24 cellular contexts compared by ENCODE assay signal in genomic region chr10:29259498-29259897, GRCh38. TPM values are rescaled to one million over a fixed set of nuclear protein-coding genes. Genes with fewer than 3 reads are reported as not detected.
DNase-seq lines count a peak whose midpoint lies in the region; ATAC-seq, FAIRE-seq and TF ChIP-seq lines count a peak whose summit lies in the region.
"Had no signal": no experiment of that assay in that cellular context is flagged by ENCODE, and none has a peak within 500 bp of the region (broad histone marks: within the 10 kb centered on the region; RNA-seq: fewer than 3 reads in every experiment).

No MANE protein-coding gene starts in this region.

- FAIRE-seq in K562 (lab: Jason Lieb, UNC) = no peak
- no peak for FAIRE-seq in pancreas (lab: Jason Lieb, UNC)
- FAIRE-seq: A549, GM12891, GM18507 had no signal

- intact Hi-C loops in K562 (cut with micrococcal nuclease) = no loop called here
- intact Hi-C loops in pancreas (cut with DNase I) = no loop called here

- CTCF ChIA-PET in HEK293 (lab: Yijun Ruan, JAX) = interaction anchor here (0.7 kb wide), 1 partner anchor 149 kb away, joined by 3 read pairs; no protein-coding TSS in a partner anchor
- CTCF ChIA-PET in K562 (lab: Yijun Ruan, JAX; ENCODE audit: low intra/inter-chr PET ratio) = no interaction called here

- TF ChIP-seq CTCF in HEK293 (tag by site-specific recombination; IDR thresholded peaks at IDR 0.05) (no peak), K562 (IDR thresholded peaks at IDR 0.05 in 2 of 3, conservative IDR thresholded peaks at IDR 0.05 in 1 of 3; ENCODE audit: insufficient read depth in 2 of 3, low read depth in 1 of 3, low read length in 3 of 3) (no peak), mesothelial cell of epicardium (IDR thresholded peaks at IDR 0.05; ENCODE audit: unreplicated experiment) (no peak), pancreas (IDR thresholded peaks at IDR 0.05) (no peak)

- H2AFZ ChIP-seq in K562 (ENCODE audit: low read depth, low read length) = no peak overlapping the region

- H3K36me3 Mint-ChIP-seq in mesothelial cell of epicardium = no peaks in the 10 kb centered on the region
- H3K36me3 Mint-ChIP-seq: CD4-positive, alpha-beta memory T cell had no signal

- H3K4me3 ChIP-seq in HEK293 (ENCODE audit: low read depth, low read length) (no peak overlapping the region), K562 (no peak overlapping the region), pancreas (no peak overlapping the region)
- H3K4me3 ChIP-seq: A549 had no signal

- POLR2A ChIA-PET in HEK293 (lab: Yijun Ruan, JAX) (no interaction called here), K562 (lab: Yijun Ruan, JAX) (interaction anchor here (0.7 kb wide), 1 partner anchor 22 kb away, joined by 3 read pairs; no protein-coding TSS in a partner anchor)

- BruUV-seq in K562 (replicated peaks; lab: Mats Ljungman, UMichigan) = no TSS peak

- in situ Hi-C loops in K562 (cut with MboI) = no loop called here

- H3K4me3 Mint-ChIP-seq in mesothelial cell of epicardium = no peak overlapping the region
- H3K4me3 Mint-ChIP-seq: CD4-positive, alpha-beta memory T cell had no signal

- no peaks in the 10 kb centered on the region for H3K9me1 ChIP-seq in K562 (ENCODE audit: control insufficient read depth, insufficient read depth, low read length)

- no peaks in the 10 kb centered on the region for H3K79me2 ChIP-seq in K562 (ENCODE audit: control insufficient read depth, insufficient read depth, low read length)

- H3K9me3 Mint-ChIP-seq in mesothelial cell of epicardium = no peaks in the 10 kb centered on the region

- peaks cover 50% of the 10 kb centered on the region for H3K4me1 Mint-ChIP-seq in mesothelial cell of epicardium
- H3K4me1 Mint-ChIP-seq: CD4-positive, alpha-beta memory T cell had no signal

- no peak overlapping the region for H3K9ac ChIP-seq in K562 (ENCODE audit: insufficient read depth in 1 of 2, low read depth in 2 of 2, low read length in 2 of 2)

- TF ChIP-seq RAD21 in K562 (CRISPR knock-in tag; conservative IDR thresholded peaks at IDR 0.05 in 1 of 2, IDR thresholded peaks at IDR 0.05 in 1 of 2) = no peak

- H3K27me3 ChIP-seq in K562 (ENCODE audit: control insufficient read depth in 2 of 2, insufficient read depth in 2 of 2, low read length in 2 of 2) = peaks cover 0 to 18% of the 10 kb centered on the region in 2 experiments; a peak in 3 of 5 replicates
- H3K27me3 ChIP-seq in pancreas = no peaks in the 10 kb centered on the region

- TF ChIP-seq POLR2A in K562 (conservative IDR thresholded peaks at IDR 0.05) = no peak

- peaks cover 31% of the 10 kb centered on the region for H3K4me1 ChIP-seq in HEK293 (ENCODE audit: control insufficient read depth, insufficient read depth, low read length)
- peaks cover 5 to 19% of the 10 kb centered on the region in 2 experiments; a peak in 4 of 5 replicates for H3K4me1 ChIP-seq in K562 (replicated peaks in 1 of 2; ENCODE audit: control insufficient read depth in 2 of 2, insufficient read depth in 2 of 2, low read length in 2 of 2)
- H3K4me1 ChIP-seq in pancreas = no peaks in the 10 kb centered on the region

- DNase-seq in K562 (ENCODE audit: extremely low read depth in 1 of 4, low spot score in 3 of 4) = no peak
- no peak for DNase-seq in mesothelial cell of epicardium (ENCODE audit: low spot score in 2 of 2, unreplicated experiment in 2 of 2)
- DNase-seq in AG08396 (ENCODE audit: low spot score) = no peak
- no peak for DNase-seq in pancreas
- no peak for DNase-seq in NCI-H774 (lab: John Stamatoyannopoulos, UW)
- DNase-seq: 8988T; ACHN; C1 segment of cervical spinal cord; Calu3; CD4-positive, alpha-beta memory T cell; COR-L47; DMS53; DMS79 treated with DMSO at 0.1 percent for 48 hours; GF-D8; GOT3; H7; HCEC 1CT had no signal

- H3K36me3 ChIP-seq in HEK293 (ENCODE audit: control insufficient read depth in 2 of 2, insufficient read depth in 1 of 2, low read length in 2 of 2) (no peaks in the 10 kb centered on the region), K562 (ENCODE audit: control insufficient read depth, insufficient read depth, low read length) (no peaks in the 10 kb centered on the region), pancreas (no peaks in the 10 kb centered on the region)

- H3K4me2 ChIP-seq in K562 (ENCODE audit: insufficient read depth, low read length) = no peak overlapping the region
- H3K4me2 ChIP-seq: A549 had no signal

- H3K27ac ChIP-seq in HEK293 (ENCODE audit: extremely low read depth, low read depth, low read length) = no peak overlapping the region
- no peak overlapping the region for H3K27ac ChIP-seq in K562 (ENCODE audit: extremely low read depth, low read depth, low read length)
- H3K27ac ChIP-seq in pancreas = no peak overlapping the region
- H3K27ac ChIP-seq: A549 had no signal

- 8% methylated on average over 2 of the region's 2 CpGs for whole genome bisulfite sequencing in K562 (ENCODE audit: insufficient coverage, low coverage, missing lambda C conversion rate)
- 71 to 90% methylated on average over 2 of the region's 2 CpGs for WGBS in pancreas, 2 donors

- H3K27ac Mint-ChIP-seq in mesothelial cell of epicardium = peak overlapping the region; percentile 82
- H3K27ac Mint-ChIP-seq: CD4-positive, alpha-beta memory T cell had no signal

- H3K27me3 Mint-ChIP-seq in mesothelial cell of epicardium (ENCODE audit: low read depth) = no peaks in the 10 kb centered on the region

- no peaks in the 10 kb centered on the region for H4K20me1 ChIP-seq in K562 (replicated peaks; ENCODE audit: control insufficient read depth, insufficient read depth, low read length)

- no peak for TF ChIP-seq EP300 in K562 (IDR thresholded peaks at IDR 0.05; ENCODE audit: low read length)

- H3K9me3 ChIP-seq in HEK293 (ENCODE audit: control insufficient read depth, insufficient read depth, low read depth, low read length) = no peaks in the 10 kb centered on the region
- H3K9me3 ChIP-seq in K562 (replicated peaks; ENCODE audit: control insufficient read depth, insufficient read depth, low read depth, low read length) = no peaks in the 10 kb centered on the region
- no peaks in the 10 kb centered on the region for H3K9me3 ChIP-seq in pancreas
- H3K9me3 ChIP-seq: A549 had no signal

- ATAC-seq in K562 (no peak), pancreas (no peak)
- ATAC-seq: A549 had no signal

TF ChIP-seq in HEK293, 187 proteins besides CTCF, POLR2A, EP300 and RAD21 (continues in another document):
- TF ChIP-seq ZBTB8A (tag by site-specific recombination; IDR thresholded peaks at IDR 0.05) (no peak), TRIM28 (IDR thresholded peaks at IDR 0.05; ENCODE audit: borderline replicate concordance, low read length) (0 out of 2 replicates have a peak, but pooled peaks have one; percentile 30), ZNF580 (tag by site-specific recombination; IDR thresholded peaks at IDR 0.05) (peak; percentile 67; the same call in 1 of the 2 replicates), SETDB1 (IDR thresholded peaks at IDR 0.05; ENCODE audit: insufficient read length, low read length) (peak; percentile 58)

TF ChIP-seq in K562, 482 proteins besides CTCF, POLR2A, EP300 and RAD21:
- TF ChIP-seq ARHGAP35 (IDR thresholded peaks at IDR 0.05; ENCODE audit: partially characterized antibody) (no peak), RBM25 (IDR thresholded peaks at IDR 0.05; ENCODE audit: low read depth, low read length, severe bottlenecking) (peak; percentile 92)

RNA-seq across cellular contexts. Expression of gene LYZL1, which starts 29.4 kb away (rescaled TPM):
- not detected in 2 replicates for total RNA-seq in K562 (2011; cell fraction: chromatin; rRNA removed; ENCODE audit: low replicate concordance)
- total RNA-seq in K562 (2011; cell fraction: nucleolus; rRNA removed) = not detected in 2 replicates
- total RNA-seq in K562 (2011; cell fraction: nucleoplasm; rRNA removed) = not detected in 2 replicates
- not detected in 2 replicates for total RNA-seq in K562 (2014; rRNA removed)
- total RNA-seq in K562 (2014; rRNA removed; fragmentation: Illumina TruSeq; extraction: Trizol) = not detected in 2 replicates
- total RNA-seq in K562 (2015; rRNA removed; fragmentation: Illumina TruSeq; extraction: Trizol) = not detected in 2 replicates
- total RNA-seq in K562 (2021) = not detected in 2 replicates
- polyA plus RNA-seq in K562 (2011; rRNA removed) = not detected in 2 replicates
- polyA plus RNA-seq in K562 (2011; cell fraction: cytosol; rRNA removed) = not detected in 2 replicates
- polyA plus RNA-seq in K562 (2011; cell fraction: nucleus; rRNA removed) = not detected in 2 replicates
- not detected in 2 replicates for polyA plus RNA-seq in K562 (2012)
- not detected in 2 replicates for polyA plus RNA-seq in K562 (2014; fragmentation: Illumina TruSeq; extraction: Trizol)
- not detected for polyA plus RNA-seq in K562 (2014; fragmentation: Nextera tagmentation; extraction: Ambion mirVana)
- not detected in 2 replicates for polyA plus RNA-seq in K562 (2014; rRNA removed)
- not detected in 2 replicates for polyA minus RNA-seq in K562 (2011; rRNA and poly(A)+ RNA removed)
- not detected in 2 replicates for polyA minus RNA-seq in K562 (2011; cell fraction: cytosol; rRNA and poly(A)+ RNA removed)
- polyA minus RNA-seq in K562 (2011; cell fraction: nucleus; rRNA and poly(A)+ RNA removed) = not detected in 2 replicates
- not detected in 3 replicates for total RNA-seq in mesothelial cell of epicardium
- not detected for total RNA-seq in pancreas
- not detected for polyA plus RNA-seq in pancreas
- total RNA-seq: Calu3; CD4-positive, alpha-beta memory T cell; Daoy; G401; H7 had no signal
- polyA plus RNA-seq: A549; BJ; CD4-positive, alpha-beta memory T cell had no signal

Comparison
In these comparisons a context has a peak if more than half of its experiments do, and no peak if none do; other contexts are left out.
1. Of the 44 proteins assayed by ChIP-seq in both K562 and HEK293: peak only in K562: none; only in HEK293: SETDB1 and TRIM28; in both: none; in neither: 42.